8 cellular contexts compared by ENCODE assay signal in the genomic region with DNA sequence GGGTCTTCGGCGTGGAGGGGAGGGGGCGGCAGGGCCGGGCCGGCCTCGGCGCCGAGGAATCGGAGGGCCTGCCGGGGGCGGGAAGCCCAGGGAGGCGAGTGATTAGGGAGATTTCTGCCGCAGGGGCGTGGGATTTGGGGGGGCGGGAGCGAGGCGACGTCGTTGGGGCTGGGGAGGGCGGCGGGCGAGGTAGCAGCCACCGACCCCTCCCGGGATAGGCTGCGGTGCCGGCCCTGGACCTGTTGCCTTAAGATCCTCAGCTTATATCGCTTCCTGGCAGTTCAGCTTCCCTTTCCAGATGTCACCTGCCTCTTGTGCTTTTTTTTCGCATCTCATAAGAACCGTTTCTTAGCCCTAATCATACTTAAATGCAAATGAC. TPM values are rescaled to one million over a fixed set of nuclear protein-coding genes. Genes with fewer than 3 reads are reported as not detected.
DNase-seq lines count a peak whose midpoint lies in the region; ATAC-seq, FAIRE-seq and TF ChIP-seq lines count a peak whose summit lies in the region.

No MANE protein-coding gene starts in this region.

- no peak for TF ChIP-seq POLR2A in K562 (conservative IDR thresholded peaks at IDR 0.05)

- TF ChIP-seq EP300 in K562 (IDR thresholded peaks at IDR 0.05; ENCODE audit: low read length) = no peak

- H3K27ac ChIP-seq in K562 (ENCODE audit: extremely low read depth, low read depth, low read length) = peak overlapping the region; percentile 75; the same call in 1 of the 3 replicates
- H3K27ac ChIP-seq in kidney (ENCODE audit: low read depth in 2 of 2, low read length in 2 of 2) = peak overlapping the region; percentile 45 to 88
- peak overlapping the region; percentile 70 for H3K27ac ChIP-seq in subcutaneous abdominal adipose tissue (ENCODE audit: low read depth, low read length)

- 0% methylated on average over 17 of the region's 29 CpGs for WGBS in K562 (ENCODE audit: insufficient coverage, low coverage, missing lambda C conversion rate)

- CTCF ChIA-PET in K562 (lab: Yijun Ruan, JAX; ENCODE audit: low intra/inter-chr PET ratio) = interaction anchor here (0.6 to 1.5 kb wide), 2 partner anchors 13 to 62 kb away, joined by 4 to 10 read pairs; no protein-coding TSS in a partner anchor

- H3K4me1 ChIP-seq in K562 (replicated peaks in 1 of 2; ENCODE audit: control insufficient read depth in 2 of 2, insufficient read depth in 2 of 2, low read length in 2 of 2) (peaks cover 11 to 17% of the 10 kb centered on the region in 2 experiments), kidney (ENCODE audit: control insufficient read depth in 1 of 2, insufficient read depth in 1 of 2, low read depth in 1 of 2, low read length in 2 of 2) (peaks cover 5% of the 10 kb centered on the region in 2 donors), subcutaneous abdominal adipose tissue (ENCODE audit: control insufficient read depth in 5 of 5, insufficient read depth in 5 of 5, low read length in 5 of 5) (peaks cover 0 to 26% (median 13%) of the 10 kb centered on the region in 5 donors)

- in situ Hi-C loops in K562 (cut with MboI) = no loop called here

- ATAC-seq in K562 (peak; percentile 72), HG03469 (IDR thresholded peaks at IDR 0.05; ENCODE audit: unreplicated experiment) (no peak), GM18873 (IDR thresholded peaks at IDR 0.05; ENCODE audit: low FRiP score, unreplicated experiment) (no peak)

- intact Hi-C loops in K562 (cut with micrococcal nuclease) = loop anchor here (2.0 kb wide), 1 partner anchor 25 kb away; no protein-coding TSS in a partner anchor
- intact Hi-C loops in kidney (cut with DNase I) = loop anchor here (10.0 kb wide), 1 partner anchor 57 kb away; no protein-coding TSS in a partner anchor

- H3K9ac ChIP-seq in K562 (ENCODE audit: insufficient read depth in 1 of 2, low read depth in 2 of 2, low read length in 2 of 2) (peak overlapping the region; percentile 69 to 98; a peak in 3 of 4 replicates), kidney (ENCODE audit: low read length in 2 of 2) (peak overlapping the region; percentile 71 to 77), subcutaneous abdominal adipose tissue (ENCODE audit: low read length in 5 of 5) (peak overlapping the region; percentile 6 to 92 (median 77))

- no peaks in the 10 kb centered on the region for H3K9me3 ChIP-seq in K562 (replicated peaks; ENCODE audit: control insufficient read depth, insufficient read depth, low read depth, low read length)
- no peaks in the 10 kb centered on the region for H3K9me3 ChIP-seq in kidney (ENCODE audit: control insufficient read depth in 1 of 2, low read length in 2 of 2)
- H3K9me3 ChIP-seq in subcutaneous abdominal adipose tissue (ENCODE audit: control insufficient read depth in 5 of 5, low read length in 5 of 5) = peaks cover 0 to 2% (median 0%) of the 10 kb centered on the region in 5 donors

- H3K79me2 ChIP-seq in K562 (ENCODE audit: control insufficient read depth, insufficient read depth, low read length) = peaks cover 57% of the 10 kb centered on the region

- TF ChIP-seq RAD21 in K562 (CRISPR knock-in tag; conservative IDR thresholded peaks at IDR 0.05 in 1 of 2, IDR thresholded peaks at IDR 0.05 in 1 of 2) = no peak

- H3K27me3 ChIP-seq in K562 (ENCODE audit: control insufficient read depth in 2 of 2, insufficient read depth in 2 of 2, low read length in 2 of 2) = peaks cover 0 to 3% of the 10 kb centered on the region in 2 experiments; a peak in 1 of 5 replicates
- peaks cover 0 to 2% (median 0%) of the 10 kb centered on the region in 5 donors for H3K27me3 ChIP-seq in subcutaneous abdominal adipose tissue (ENCODE audit: control insufficient read depth in 5 of 5, insufficient read depth in 4 of 5, low read length in 5 of 5)

- peak; percentile 3 for DNase-seq in activated effector memory CD4-positive, alpha-beta T cell treated with Interleukin-2 at 50 U/mL for 16 hours
- no peak for DNase-seq in activated effector memory CD4-positive, alpha-beta T cell treated with anti-CD3 and anti-CD28 coated beads, Interleukin-2, amount 50 U/mL, for 16 hours
- peak; percentile 56 for DNase-seq in NCI-H2171 treated with DMSO at 0.1 percent for 48 hours (lab: John Stamatoyannopoulos, UW)
- peak; percentile 59 to 69 (median 64) for DNase-seq in K562 (ENCODE audit: extremely low read depth in 1 of 4, low spot score in 3 of 4)
- DNase-seq in kidney = no peak

- H2AFZ ChIP-seq in K562 (ENCODE audit: low read depth, low read length) = peak overlapping the region; percentile 86; the same call in 1 of the 2 replicates

- TF ChIP-seq CTCF in K562 (IDR thresholded peaks at IDR 0.05 in 2 of 3, conservative IDR thresholded peaks at IDR 0.05 in 1 of 3; ENCODE audit: insufficient read depth in 2 of 3, low read depth in 1 of 3, low read length in 3 of 3) (no peak), kidney (IDR thresholded peaks at IDR 0.05; ENCODE audit: borderline replicate concordance, extremely low read depth, insufficient read depth) (no peak)

- H3K4me2 ChIP-seq in K562 (ENCODE audit: insufficient read depth, low read length) = peak overlapping the region; percentile 90

- no peaks in the 10 kb centered on the region for H3K36me3 ChIP-seq in K562 (ENCODE audit: control insufficient read depth, insufficient read depth, low read length)
- no peaks in the 10 kb centered on the region for H3K36me3 ChIP-seq in kidney (ENCODE audit: control insufficient read depth in 1 of 2, insufficient read depth in 2 of 2, low read length in 2 of 2)
- no peaks in the 10 kb centered on the region for H3K36me3 ChIP-seq in subcutaneous abdominal adipose tissue (ENCODE audit: control insufficient read depth in 5 of 5, insufficient read depth in 5 of 5, low read length in 5 of 5)

- H4K20me1 ChIP-seq in K562 (replicated peaks; ENCODE audit: control insufficient read depth, insufficient read depth, low read length) = peaks cover 26% of the 10 kb centered on the region

- no peaks in the 10 kb centered on the region for H3K9me1 ChIP-seq in K562 (ENCODE audit: control insufficient read depth, insufficient read depth, low read length)

- FAIRE-seq in K562 (lab: Jason Lieb, UNC) (peak; percentile 63), kidney (lab: Jason Lieb, UNC) (no peak)

- POLR2A ChIA-PET in K562 (lab: Yijun Ruan, JAX) = interaction anchor here (0.9 to 5.9 kb wide), 5 partner anchors 10 to 29 kb away, joined by 3 to 54 read pairs (median 3); no protein-coding TSS in a partner anchor

- peak overlapping the region; percentile 88 for H3K4me3 ChIP-seq in K562
- H3K4me3 ChIP-seq in kidney (ENCODE audit: low read length in 2 of 2) = peak overlapping the region; percentile 80 to 86
- H3K4me3 ChIP-seq in subcutaneous abdominal adipose tissue (ENCODE audit: low read depth in 1 of 5, low read length in 5 of 5) = peak overlapping the region; percentile 76 to 99 (median 92)

- no TSS peak for BruUV-seq in K562 (replicated peaks; lab: Mats Ljungman, UMichigan)

TF ChIP-seq in K562, 482 proteins besides CTCF, POLR2A, EP300 and RAD21 (continues in another document):
- TF ChIP-seq KDM2B (CRISPR knock-in tag; IDR thresholded peaks at IDR 0.05) (no peak), ZBTB7A (IDR thresholded peaks at IDR 0.05; ENCODE audit: borderline replicate concordance, control insufficient read depth, low read depth, low read length) (peak; percentile 81; the same call in 1 of the 2 replicates)
- TF ChIP-seq, protein P1, sequence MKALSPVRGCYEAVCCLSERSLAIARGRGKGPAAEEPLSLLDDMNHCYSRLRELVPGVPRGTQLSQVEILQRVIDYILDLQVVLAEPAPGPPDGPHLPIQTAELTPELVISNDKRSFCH (CRISPR knock-in tag; IDR thresholded peaks at IDR 0.05) = no peak
- TF ChIP-seq, protein P1 (tag; IDR thresholded peaks at IDR 0.05) = no peak
- TF ChIP-seq, protein P2, sequence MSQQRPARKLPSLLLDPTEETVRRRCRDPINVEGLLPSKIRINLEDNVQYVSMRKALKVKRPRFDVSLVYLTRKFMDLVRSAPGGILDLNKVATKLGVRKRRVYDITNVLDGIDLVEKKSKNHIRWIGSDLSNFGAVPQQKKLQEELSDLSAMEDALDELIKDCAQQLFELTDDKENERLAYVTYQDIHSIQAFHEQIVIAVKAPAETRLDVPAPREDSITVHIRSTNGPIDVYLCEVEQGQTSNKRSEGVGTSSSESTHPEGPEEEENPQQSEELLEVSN (IDR thresholded peaks at IDR 0.05; ENCODE audit: borderline replicate concordance in 1 of 2, extremely low read depth in 1 of 2, insufficient read depth in 1 of 2, insufficient read length in 1 of 2, low read depth in 1 of 2, low read length in 1 of 2, poor library complexity in 1 of 2, severe bottlenecking in 1 of 2) = peak in 1 of 2 experiments; percentile 9

RNA-seq across cellular contexts. Expression of a gene that starts 0.6 kb away (rescaled TPM):
- total RNA-seq in K562 (2011; cell fraction: chromatin; rRNA removed; ENCODE audit: low replicate concordance) = 21.6 and 22.5 TPM in 2 replicates
- total RNA-seq in K562 (2011; cell fraction: nucleolus; rRNA removed) = 17.4 and 19.2 TPM in 2 replicates
- 22.9 and 28.6 TPM in 2 replicates for total RNA-seq in K562 (2011; cell fraction: nucleoplasm; rRNA removed)
- 6.4 and 7.7 TPM in 2 replicates for total RNA-seq in K562 (2014; rRNA removed)
- 6.3 and 7.1 TPM in 2 replicates for total RNA-seq in K562 (2014; rRNA removed; fragmentation: Illumina TruSeq; extraction: Trizol)
- 7.7 and 7.8 TPM in 2 replicates for total RNA-seq in K562 (2015; rRNA removed; fragmentation: Illumina TruSeq; extraction: Trizol)
- total RNA-seq in K562 (2021) = 14.3 and 16.4 TPM in 2 replicates
- polyA plus RNA-seq in K562 (2011; rRNA removed) = 3.3 and 3.6 TPM in 2 replicates
- polyA plus RNA-seq in K562 (2011; cell fraction: cytosol; rRNA removed) = 2.3 and 3.7 TPM in 2 replicates
- 3.9 and 7.0 TPM in 2 replicates for polyA plus RNA-seq in K562 (2011; cell fraction: nucleus; rRNA removed)
- polyA plus RNA-seq in K562 (2012) = 5.3 and 6.1 TPM in 2 replicates
- 8.3 and 8.4 TPM in 2 replicates for polyA plus RNA-seq in K562 (2014; fragmentation: Illumina TruSeq; extraction: Trizol)
- polyA plus RNA-seq in K562 (2014; fragmentation: Nextera tagmentation; extraction: Ambion mirVana) = 1 to 10 TPM in 1 of 2 experiments, under 1 TPM in 1; 0.78 to 1.8 TPM
- polyA plus RNA-seq in K562 (2014; rRNA removed) = 6.2 and 6.5 TPM in 2 replicates
- polyA minus RNA-seq in K562 (2011; rRNA and poly(A)+ RNA removed) = 5.7 and 7.3 TPM in 2 replicates
- 9.5 and 10.7 TPM in 2 replicates for polyA minus RNA-seq in K562 (2011; cell fraction: cytosol; rRNA and poly(A)+ RNA removed)
- polyA minus RNA-seq in K562 (2011; cell fraction: nucleus; rRNA and poly(A)+ RNA removed) = 4.1 and 5.1 TPM in 2 replicates
- 24.8 TPM for total RNA-seq in kidney
- polyA plus RNA-seq in kidney (ENCODE audit: insufficient read depth, low read depth, low replicate concordance) = 3.3 TPM

Comparison
In these comparisons a context has a peak if more than half of its experiments do, and no peak if none do; other contexts are left out.
1. DNase-seq: peak in activated effector memory CD4-positive, alpha-beta T cell treated with Interleukin-2 at 50 U/mL for 16 hours (single experiment), NCI-H2171 treated with DMSO at 0.1 percent for 48 hours (single experiment) and K562 (4 of 4); none in activated effector memory CD4-positive, alpha-beta T cell treated with anti-CD3 and anti-CD28 coated beads, Interleukin-2, amount 50 U/mL, for 16 hours (single experiment) and kidney (single experiment).
2. Peak in every context shown above with its lines, with median percentiles within 50 percentile points of each other: H3K27ac ChIP-seq, H3K4me3 ChIP-seq and H3K9ac ChIP-seq.